In genomic region chr2:73135236-73135635, GRCh38 we compare ENCODE assay signal across 26 cellular contexts.
"Had no signal": no experiment of that assay in that cellular context is flagged by ENCODE, and none has a peak within 500 bp of the region (broad histone marks: within the 10 kb centered on the region; RNA-seq: fewer than 3 reads in every experiment).

No MANE protein-coding gene starts in this region.

- H3K9me3 ChIP-seq: stomach, suprapubic skin, testis, thoracic aorta, thyroid gland, tibial artery, tibial nerve, transverse colon, upper lobe of left lung, upper lobe of right lung, uterus, vagina had no signal

- FAIRE-seq: urothelium cell line had no signal

- ATAC-seq: stimulated activated effector memory CD8-positive, alpha-beta T cell treated with anti-CD3 and anti-CD28 coated beads, Interleukin-12 subunit alpha, Interleukin-12 subunit beta, amount 100 ng/mL, for 72 hours; stimulated activated memory B cell treated with anti-CD40 and anti-IgM and Interleukin-4, amounts not matched to agents 10 μg/mL and 1 μg/mL and 100 μg/mL, for 72 hours; stimulated activated naive B cell treated with anti-CD40 and anti-IgM and Interleukin-4, amounts not matched to agents 10 μg/mL and 1 μg/mL and 100 μg/mL, for 72 hours; stimulated activated naive CD8-positive, alpha-beta T cell treated with anti-CD3 and anti-CD28 coated beads, Interleukin-15, amount 100 ng/mL, for 72 hours; stimulated activated naive CD8-positive, alpha-beta T cell treated with anti-CD3 and anti-CD28 coated beads, Interleukin-15, Interleukin-2, amounts not matched to agents 100 U/mL and 50 U/mL, for 24 hours; upper lobe of right lung had no signal

- H3K4me1 ChIP-seq: stomach, suprapubic skin, testis, thyroid gland, tibial artery, tibial nerve, transverse colon, upper lobe of left lung, upper lobe of right lung, uterus, vagina had no signal

- H3K4me3 ChIP-seq: stomach, suprapubic skin, testis, thoracic aorta, thyroid gland, tibial artery, tibial nerve, transverse colon, upper lobe of left lung, upper lobe of right lung, uterus, vagina had no signal

- H3K27me3 ChIP-seq: stomach, suprapubic skin, testis, thyroid gland, tibial artery, tibial nerve, transverse colon, upper lobe of left lung, upper lobe of right lung, uterus, vagina had no signal

- H3K27ac ChIP-seq: stomach, suprapubic skin, testis, thoracic aorta, thyroid gland, tibial artery, tibial nerve, transverse colon, upper lobe of left lung, upper lobe of right lung, uterus, vagina had no signal

- H3K36me3 ChIP-seq: stomach, suprapubic skin, thoracic aorta, thyroid gland, tibial artery, tibial nerve, transverse colon, upper lobe of left lung, upper lobe of right lung, uterus, vagina had no signal

- DNase-seq: stimulated activated CD4-positive, alpha-beta T cell treated with anti-CD3 and anti-CD28 coated beads, Interleukin-2, amount 100 ng/mL, for 48 hours; stimulated activated CD4-positive, alpha-beta T cell treated with anti-CD3 and anti-CD28 coated beads, Interleukin-4, amount 100 ng/mL, for 1 hour; stimulated activated CD4-positive, alpha-beta T cell treated with anti-CD3 and anti-CD28 coated beads, Interleukin-4, amount 100 ng/mL, for 24 hours; stimulated activated CD4-positive, alpha-beta T cell treated with anti-CD3 and anti-CD28 coated beads, Interleukin-4, amount 100 ng/mL, for 4 hours; stimulated activated CD8-positive, alpha-beta memory T cell treated with anti-CD3 and anti-CD28 coated beads, Interleukin-4, amount 100 ng/mL, for 48 hours; stimulated activated naive B cell treated with anti-CD40 and anti-IgM and Interleukin-4, amounts not matched to agents 10 μg/mL and 1 μg/mL and 100 μg/mL, for 72 hours; stimulated activated naive CD4-positive, alpha-beta T cell; stimulated activated naive CD4-positive, alpha-beta T cell treated with Interleukin-2 at 50 U/mL for 16 hours; stimulated activated naive CD8-positive, alpha-beta T cell treated with anti-CD3 and anti-CD28 coated beads, Interleukin-15, amount 100 ng/mL, for 72 hours; stimulated activated naive CD8-positive, alpha-beta T cell treated with anti-CD3 and anti-CD28 coated beads, Interleukin-15, Interleukin-2, amounts not matched to agents 100 U/mL and 50 U/mL, for 24 hours; stomach; substantia nigra; testis; thyroid gland; tibial artery; transverse colon; upper lobe of left lung; upper lobe of right lung; uterus had no signal
